1 cellular context compared by ENCODE assay signal in genomic region chr17:47982091-47982617, GRCh38.
TF ChIP-seq lines count a peak whose summit lies in the region.

No MANE protein-coding gene starts in this region.

TF ChIP-seq in SK-N-SH, 30 proteins besides CTCF, POLR2A, EP300 and RAD21 (continued from another document):
- TF ChIP-seq IRF3 (IDR thresholded peaks at IDR 0.05; ENCODE audit: low read depth, low read length) (0 out of 2 replicates have a peak, but pooled peaks have one; percentile 12), REST (IDR thresholded peaks at IDR 0.05; ENCODE audit: low read depth, low read length) (no peak), FOSL2 (IDR thresholded peaks at IDR 0.05; ENCODE audit: borderline replicate concordance, low read depth) (no peak), NFIC (IDR thresholded peaks at IDR 0.05; ENCODE audit: borderline replicate concordance) (0 out of 2 replicates have a peak, but pooled peaks have one; percentile 23), ZBTB33 (IDR thresholded peaks at IDR 0.05; ENCODE audit: borderline replicate concordance, low read depth) (no peak), GATA2 (CRISPR knock-in tag; IDR thresholded peaks at IDR 0.05) (peak; percentile 97), GABPA (IDR thresholded peaks at IDR 0.05; ENCODE audit: low read depth) (no peak), RXRA (IDR thresholded peaks at IDR 0.05; ENCODE audit: borderline replicate concordance, low read depth) (no peak)
